Comparison of ENCODE assay signal across 1 cellular context in the genomic region with DNA sequence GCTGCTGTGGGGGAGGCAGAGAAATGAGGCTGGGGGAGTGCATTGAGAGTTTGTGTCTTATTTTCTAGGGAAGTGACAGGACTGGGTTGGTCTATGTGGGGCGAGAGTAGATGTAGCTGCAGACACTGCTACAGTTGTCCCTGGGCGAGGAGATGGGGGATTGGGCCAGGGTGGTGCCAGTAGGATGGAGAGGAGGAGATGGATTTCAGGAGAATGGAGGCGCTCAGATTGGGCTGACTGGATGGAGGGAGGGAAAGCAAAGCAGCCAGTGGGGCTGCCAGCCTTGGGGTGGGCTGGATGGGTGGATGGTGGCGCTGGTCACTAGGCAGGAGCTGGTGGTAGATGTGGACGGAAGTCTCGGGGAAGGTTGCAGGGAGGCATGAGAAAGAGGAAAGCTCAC.
TF ChIP-seq lines count a peak whose summit lies in the region.

No MANE protein-coding gene starts in this region.

TF ChIP-seq in WTC11, 78 proteins besides CTCF, POLR2A, EP300 and RAD21 (continued from another document):
- TF ChIP-seq, protein P1, sequence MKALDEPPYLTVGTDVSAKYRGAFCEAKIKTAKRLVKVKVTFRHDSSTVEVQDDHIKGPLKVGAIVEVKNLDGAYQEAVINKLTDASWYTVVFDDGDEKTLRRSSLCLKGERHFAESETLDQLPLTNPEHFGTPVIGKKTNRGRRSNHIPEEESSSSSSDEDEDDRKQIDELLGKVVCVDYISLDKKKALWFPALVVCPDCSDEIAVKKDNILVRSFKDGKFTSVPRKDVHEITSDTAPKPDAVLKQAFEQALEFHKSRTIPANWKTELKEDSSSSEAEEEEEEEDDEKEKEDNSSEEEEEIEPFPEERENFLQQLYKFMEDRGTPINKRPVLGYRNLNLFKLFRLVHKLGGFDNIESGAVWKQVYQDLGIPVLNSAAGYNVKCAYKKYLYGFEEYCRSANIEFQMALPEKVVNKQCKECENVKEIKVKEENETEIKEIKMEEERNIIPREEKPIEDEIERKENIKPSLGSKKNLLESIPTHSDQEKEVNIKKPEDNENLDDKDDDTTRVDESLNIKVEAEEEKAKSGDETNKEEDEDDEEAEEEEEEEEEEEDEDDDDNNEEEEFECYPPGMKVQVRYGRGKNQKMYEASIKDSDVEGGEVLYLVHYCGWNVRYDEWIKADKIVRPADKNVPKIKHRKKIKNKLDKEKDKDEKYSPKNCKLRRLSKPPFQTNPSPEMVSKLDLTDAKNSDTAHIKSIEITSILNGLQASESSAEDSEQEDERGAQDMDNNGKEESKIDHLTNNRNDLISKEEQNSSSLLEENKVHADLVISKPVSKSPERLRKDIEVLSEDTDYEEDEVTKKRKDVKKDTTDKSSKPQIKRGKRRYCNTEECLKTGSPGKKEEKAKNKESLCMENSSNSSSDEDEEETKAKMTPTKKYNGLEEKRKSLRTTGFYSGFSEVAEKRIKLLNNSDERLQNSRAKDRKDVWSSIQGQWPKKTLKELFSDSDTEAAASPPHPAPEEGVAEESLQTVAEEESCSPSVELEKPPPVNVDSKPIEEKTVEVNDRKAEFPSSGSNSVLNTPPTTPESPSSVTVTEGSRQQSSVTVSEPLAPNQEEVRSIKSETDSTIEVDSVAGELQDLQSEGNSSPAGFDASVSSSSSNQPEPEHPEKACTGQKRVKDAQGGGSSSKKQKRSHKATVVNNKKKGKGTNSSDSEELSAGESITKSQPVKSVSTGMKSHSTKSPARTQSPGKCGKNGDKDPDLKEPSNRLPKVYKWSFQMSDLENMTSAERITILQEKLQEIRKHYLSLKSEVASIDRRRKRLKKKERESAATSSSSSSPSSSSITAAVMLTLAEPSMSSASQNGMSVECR (CRISPR knock-in tag; IDR thresholded peaks at IDR 0.05; ENCODE audit: borderline replicate concordance): no peak
- TF ChIP-seq ZBTB21 (CRISPR knock-in tag; IDR thresholded peaks at IDR 0.05; ENCODE audit: borderline replicate concordance) (no peak), ZNF263 (CRISPR knock-in tag; IDR thresholded peaks at IDR 0.05; ENCODE audit: low read depth) (no peak), TEAD1 (CRISPR knock-in tag; IDR thresholded peaks at IDR 0.05) (no peak)
- TF ChIP-seq, protein P2, sequence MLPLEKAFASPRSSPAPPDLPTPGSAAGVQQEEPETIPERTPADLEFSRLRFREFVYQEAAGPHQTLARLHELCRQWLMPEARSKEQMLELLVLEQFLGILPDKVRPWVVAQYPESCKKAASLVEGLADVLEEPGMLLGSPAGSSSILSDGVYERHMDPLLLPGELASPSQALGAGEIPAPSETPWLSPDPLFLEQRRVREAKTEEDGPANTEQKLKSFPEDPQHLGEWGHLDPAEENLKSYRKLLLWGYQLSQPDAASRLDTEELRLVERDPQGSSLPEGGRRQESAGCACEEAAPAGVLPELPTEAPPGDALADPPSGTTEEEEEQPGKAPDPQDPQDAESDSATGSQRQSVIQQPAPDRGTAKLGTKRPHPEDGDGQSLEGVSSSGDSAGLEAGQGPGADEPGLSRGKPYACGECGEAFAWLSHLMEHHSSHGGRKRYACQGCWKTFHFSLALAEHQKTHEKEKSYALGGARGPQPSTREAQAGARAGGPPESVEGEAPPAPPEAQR (CRISPR knock-in tag; IDR thresholded peaks at IDR 0.05): no peak
